12 cellular contexts compared by ENCODE assay signal in genomic region chr17:31319253-31319661, GRCh38. TPM values are rescaled to one million over a fixed set of nuclear protein-coding genes. Genes with fewer than 3 reads are reported as not detected.
DNase-seq lines count a peak whose midpoint lies in the region; ATAC-seq and TF ChIP-seq lines count a peak whose summit lies in the region.
"Had no signal": no experiment of that assay in that cellular context is flagged by ENCODE, and none has a peak within 500 bp of the region (broad histone marks: within the 10 kb centered on the region; RNA-seq: fewer than 3 reads in every experiment).

No MANE protein-coding gene starts in this region.

- H3K36me3 Mint-ChIP-seq in activated T-helper 1 cell treated with anti-CD3 and anti-CD28 coated beads, Interleukin-12 subunit alpha, Interleukin-12 subunit beta, Interleukin-2, Interleukin-4 antibody, amounts not matched to agents 30 ng/mL and 10 ng/mL and 1 ng/mL, durations not matched to agents 14 hours and 24 hours and 36 hours (ENCODE audit: low read depth): peaks cover 27% of the 10 kb centered on the region
- H3K36me3 Mint-ChIP-seq in natural killer cell: no peaks in the 10 kb centered on the region

- no peaks in the 10 kb centered on the region for H3K36me3 ChIP-seq in esophagus muscularis mucosa
- H3K36me3 ChIP-seq: pancreas had no signal

- peaks cover 66% of the 10 kb centered on the region for H3K4me1 Mint-ChIP-seq in activated T-helper 1 cell treated with anti-CD3 and anti-CD28 coated beads, Interleukin-12 subunit alpha, Interleukin-12 subunit beta, Interleukin-2, Interleukin-4 antibody, amounts not matched to agents 30 ng/mL and 10 ng/mL and 1 ng/mL, durations not matched to agents 14 hours and 24 hours and 36 hours (ENCODE audit: low read depth)
- H3K4me1 Mint-ChIP-seq in natural killer cell: peaks cover 43 to 47% of the 10 kb centered on the region in 2 donors

- H3K27me3 ChIP-seq in HL-60 (ENCODE audit: insufficient read depth, poor library complexity, severe bottlenecking) (no peaks in the 10 kb centered on the region), esophagus muscularis mucosa (no peaks in the 10 kb centered on the region)
- H3K27me3 ChIP-seq: pancreas had no signal

- peak overlapping the region; percentile 55 for H3K4me3 ChIP-seq in HL-60 (replicated peaks; ENCODE audit: insufficient read depth, low read length)
- H3K4me3 ChIP-seq in esophagus muscularis mucosa: peak overlapping the region in 2 of 4 donors; percentile 14 to 23
- H3K4me3 ChIP-seq: pancreas, SK-N-MC had no signal

- H3K9me3 Mint-ChIP-seq in activated T-helper 1 cell treated with anti-CD3 and anti-CD28 coated beads, Interleukin-12 subunit alpha, Interleukin-12 subunit beta, Interleukin-2, Interleukin-4 antibody, amounts not matched to agents 30 ng/mL and 10 ng/mL and 1 ng/mL, durations not matched to agents 14 hours and 24 hours and 36 hours: peaks cover 6% of the 10 kb centered on the region
- H3K9me3 Mint-ChIP-seq in natural killer cell: no peaks in the 10 kb centered on the region

- TF ChIP-seq CTCF in HL-60 (IDR thresholded peaks at IDR 0.05; ENCODE audit: insufficient read depth, low read length): no peak
- TF ChIP-seq CTCF in natural killer cell (IDR thresholded peaks at IDR 0.05): no peak
- no peak for TF ChIP-seq CTCF in esophagus muscularis mucosa (IDR thresholded peaks at IDR 0.05)

- H3K9me3 ChIP-seq in esophagus muscularis mucosa: no peaks in the 10 kb centered on the region
- H3K9me3 ChIP-seq: pancreas had no signal

- H3K27ac ChIP-seq in HL-60 (replicated peaks): peak overlapping the region; percentile 89
- no peak overlapping the region for H3K27ac ChIP-seq in esophagus muscularis mucosa (replicated peaks in 1 of 4)
- H3K27ac ChIP-seq: SK-N-MC had no signal

- TF ChIP-seq POLR2A in esophagus muscularis mucosa (IDR thresholded peaks at IDR 0.05; ENCODE audit: low read depth): no peak

- DNase-seq in GF-D8 (lab: John Stamatoyannopoulos, UW) (peak; percentile 0), HL-60 (ENCODE audit: low read depth in 1 of 2, low spot score in 1 of 2) (peak in 1 of 2 experiments; percentile 38), natural killer cell (no peak), HuH-7 (ENCODE audit: low spot score) (no peak), esophagus muscularis mucosa (ENCODE audit: extremely low spot score) (no peak)
- no peak for DNase-seq in activated T-helper 1 cell treated with anti-CD3 and anti-CD28 coated beads, Interleukin-12 subunit alpha, Interleukin-12 subunit beta, Interleukin-2, Interleukin-4 antibody, amounts not matched to agents 30 ng/mL and 10 ng/mL and 1 ng/mL, durations not matched to agents 14 hours and 24 hours and 36 hours (ENCODE audit: low spot score)
- DNase-seq: amniotic stem cell, pancreas had no signal

- ATAC-seq in natural killer cell (peak in 1 of 3 donors; percentile 0), HG02970 (IDR thresholded peaks at IDR 0.05; ENCODE audit: low FRiP score, unreplicated experiment) (no peak), GM21526 (IDR thresholded peaks at IDR 0.05; ENCODE audit: low FRiP score, unreplicated experiment) (no peak)

- intact Hi-C loops in activated T-helper 1 cell treated with anti-CD3 and anti-CD28 coated beads, Interleukin-12 subunit alpha, Interleukin-12 subunit beta, Interleukin-2, Interleukin-4 antibody, amounts not matched to agents 30 ng/mL and 10 ng/mL and 1 ng/mL, durations not matched to agents 14 hours and 24 hours and 36 hours (cut with micrococcal nuclease): loop anchor here (2.0 to 10.0 kb wide), 3 partner anchors 174 to 494 kb away; partner anchors contain the start of genes CRLF3 and NF1
- intact Hi-C loops in natural killer cell (cut with micrococcal nuclease): no loop called here
- intact Hi-C loops in esophagus muscularis mucosa (cut with DNase I): no loop called here

- 82% methylated on average over 2 of the region's 2 CpGs for WGBS in esophagus muscularis mucosa

- no peak for TF ChIP-seq EP300 in esophagus muscularis mucosa (IDR thresholded peaks at IDR 0.05)

- peak overlapping the region; percentile 88 for H3K4me3 Mint-ChIP-seq in activated T-helper 1 cell treated with anti-CD3 and anti-CD28 coated beads, Interleukin-12 subunit alpha, Interleukin-12 subunit beta, Interleukin-2, Interleukin-4 antibody, amounts not matched to agents 30 ng/mL and 10 ng/mL and 1 ng/mL, durations not matched to agents 14 hours and 24 hours and 36 hours
- peak overlapping the region; percentile 80 for H3K4me3 Mint-ChIP-seq in natural killer cell

- peak overlapping the region; percentile 92 for H3K27ac Mint-ChIP-seq in activated T-helper 1 cell treated with anti-CD3 and anti-CD28 coated beads, Interleukin-12 subunit alpha, Interleukin-12 subunit beta, Interleukin-2, Interleukin-4 antibody, amounts not matched to agents 30 ng/mL and 10 ng/mL and 1 ng/mL, durations not matched to agents 14 hours and 24 hours and 36 hours
- peak overlapping the region; percentile 89 to 93 for H3K27ac Mint-ChIP-seq in natural killer cell

- no peaks in the 10 kb centered on the region for H3K4me1 ChIP-seq in esophagus muscularis mucosa

- no peaks in the 10 kb centered on the region for H3K27me3 Mint-ChIP-seq in activated T-helper 1 cell treated with anti-CD3 and anti-CD28 coated beads, Interleukin-12 subunit alpha, Interleukin-12 subunit beta, Interleukin-2, Interleukin-4 antibody, amounts not matched to agents 30 ng/mL and 10 ng/mL and 1 ng/mL, durations not matched to agents 14 hours and 24 hours and 36 hours (ENCODE audit: insufficient read depth)
- H3K27me3 Mint-ChIP-seq in natural killer cell (ENCODE audit: low read depth in 2 of 2): no peaks in the 10 kb centered on the region

RNA-seq across cellular contexts. Expression of gene EVI2A, which starts 2.2 kb away (rescaled TPM):
- 46.3 and 47.9 TPM in 2 replicates for total RNA-seq in activated T-helper 1 cell treated with anti-CD3 and anti-CD28 coated beads, Interleukin-12 subunit alpha, Interleukin-12 subunit beta, Interleukin-2, Interleukin-4 antibody, amounts not matched to agents 30 ng/mL and 10 ng/mL and 1 ng/mL, durations not matched to agents 14 hours and 24 hours and 36 hours
- total RNA-seq in natural killer cell: 10 to 100 TPM; 20.9 to 33.0 (median 32.4) TPM
- 10 to 100 TPM in 1 of 4 donors, 1 to 10 TPM in 3; 2.5 to 10.6 (median 4.3) TPM for total RNA-seq in esophagus muscularis mucosa
- total RNA-seq: H1 had no signal

RNA-seq across cellular contexts. Expression of gene EVI2B, which starts 5.4 kb away (rescaled TPM):
- 21.7 and 25.1 TPM in 2 replicates for total RNA-seq in activated T-helper 1 cell treated with anti-CD3 and anti-CD28 coated beads, Interleukin-12 subunit alpha, Interleukin-12 subunit beta, Interleukin-2, Interleukin-4 antibody, amounts not matched to agents 30 ng/mL and 10 ng/mL and 1 ng/mL, durations not matched to agents 14 hours and 24 hours and 36 hours
- total RNA-seq in natural killer cell (100 to 1,000 TPM in 1 of 3 donors, 10 to 100 TPM in 2; 89.6 to 103 (median 98.9) TPM), esophagus muscularis mucosa (10 to 100 TPM in 2 of 4 donors, 1 to 10 TPM in 2; 4.3 to 14.2 (median 7.9) TPM)
- total RNA-seq: H1 had no signal

RNA-seq across cellular contexts. Expression of gene OMG, which starts 22.2 kb away (rescaled TPM):
- 0.10 TPM in 2 replicates for total RNA-seq in activated T-helper 1 cell treated with anti-CD3 and anti-CD28 coated beads, Interleukin-12 subunit alpha, Interleukin-12 subunit beta, Interleukin-2, Interleukin-4 antibody, amounts not matched to agents 30 ng/mL and 10 ng/mL and 1 ng/mL, durations not matched to agents 14 hours and 24 hours and 36 hours
- total RNA-seq in natural killer cell (1 to 10 TPM in 2 of 3 donors, under 1 TPM in 1; 0.96 to 2.8 (median 1.3) TPM), esophagus muscularis mucosa (1 to 10 TPM in 1 of 4 donors, under 1 TPM in 1, not detected in 2; 0.66 to 1.1 TPM)
- total RNA-seq: H1 had no signal
